ENCODE assay signal across 13 cellular contexts in the genomic region with DNA sequence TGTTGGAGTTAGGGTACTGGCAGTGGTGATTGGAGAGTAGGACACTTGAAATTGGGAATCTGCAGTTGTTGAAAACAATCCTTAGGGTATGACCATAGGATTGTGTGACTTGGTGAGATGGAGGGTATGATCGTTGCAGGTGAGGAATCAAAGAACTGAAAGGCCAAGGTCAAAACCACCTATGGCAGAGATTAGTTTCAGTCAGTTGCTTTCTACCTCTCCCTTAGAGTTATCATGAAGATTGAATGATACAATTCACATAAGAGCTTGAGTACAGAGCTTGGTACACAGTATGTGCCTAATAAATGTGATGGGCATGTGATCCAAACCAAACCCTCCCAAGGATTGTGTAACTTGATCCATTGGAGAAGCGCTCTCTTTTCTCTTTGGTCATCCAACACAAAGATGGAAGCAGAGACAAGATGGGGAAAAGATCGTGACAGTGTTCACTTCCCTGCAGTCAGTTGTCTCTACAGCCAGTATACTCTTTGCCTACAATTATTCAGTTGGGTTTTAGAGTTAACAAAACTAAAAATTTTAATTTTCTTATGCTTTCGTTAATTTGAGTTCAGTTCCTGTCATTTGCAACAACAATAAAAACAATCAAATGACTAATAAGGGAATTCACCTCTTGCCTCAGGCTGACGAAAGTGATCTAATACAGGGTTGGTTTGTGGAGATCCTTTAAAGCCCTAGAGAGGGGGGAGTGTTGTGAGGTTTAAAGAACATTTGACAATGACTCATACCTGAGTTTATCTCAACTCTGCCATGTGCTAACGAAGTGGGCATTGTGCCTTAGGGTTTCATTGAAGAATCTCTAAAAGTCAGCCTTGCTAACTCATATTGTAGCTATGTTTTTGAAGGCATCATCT. TPM values are rescaled to one million over a fixed set of nuclear protein-coding genes. Genes with fewer than 3 reads are reported as not detected.
DNase-seq lines count a peak whose midpoint lies in the region; ATAC-seq and TF ChIP-seq lines count a peak whose summit lies in the region.
"Had no signal": no experiment of that assay in that cellular context is flagged by ENCODE, and none has a peak within 500 bp of the region (broad histone marks: within the 10 kb centered on the region; RNA-seq: fewer than 3 reads in every experiment).

No MANE protein-coding gene starts in this region.

- ATAC-seq in activated CD4-positive, alpha-beta T cell treated with anti-CD3 and anti-CD28 coated beads for 36 hours: peak; percentile 98
- ATAC-seq in GM18909 (IDR thresholded peaks at IDR 0.05; ENCODE audit: poor library complexity, unreplicated experiment): no peak
- ATAC-seq: SK-N-SH treated with all-trans-retinoic acid at 6 μM for 48 hours had no signal

- H3K4me2 ChIP-seq in smooth muscle cell: no peak overlapping the region

- no peaks in the 10 kb centered on the region for H3K36me3 Mint-ChIP-seq in activated CD4-positive, alpha-beta T cell treated with anti-CD3 and anti-CD28 coated beads for 36 hours (ENCODE audit: low read depth)
- H3K36me3 Mint-ChIP-seq: type B pancreatic cell had no signal

- no peaks in the 10 kb centered on the region for H3F3A ChIP-seq in smooth muscle cell (ENCODE audit: low read depth)

- POLR2A ChIA-PET in activated CD4-positive, alpha-beta T cell treated with anti-CD3 and anti-CD28 coated beads for 36 hours (lab: Charles Lee): no interaction called here

- peaks cover 3% of the 10 kb centered on the region for H3K9me3 Mint-ChIP-seq in activated CD4-positive, alpha-beta T cell treated with anti-CD3 and anti-CD28 coated beads for 36 hours (ENCODE audit: low read depth)

- H3K27ac Mint-ChIP-seq in activated CD4-positive, alpha-beta T cell treated with anti-CD3 and anti-CD28 coated beads for 36 hours: no peak overlapping the region
- H3K27ac Mint-ChIP-seq: type B pancreatic cell had no signal

- no peaks in the 10 kb centered on the region for H4K20me1 ChIP-seq in smooth muscle cell (ENCODE audit: low read depth)

- no peaks in the 10 kb centered on the region for H3K9me3 ChIP-seq in smooth muscle cell (replicated peaks; ENCODE audit: low read depth)

- no peak overlapping the region for H3K9ac ChIP-seq in smooth muscle cell (ENCODE audit: low read depth)

- no peaks in the 10 kb centered on the region for H3K27me3 ChIP-seq in smooth muscle cell (ENCODE audit: low read depth)

- H2AFZ ChIP-seq in smooth muscle cell (ENCODE audit: low read depth): no peak overlapping the region

- peak overlapping the region; percentile 44 for H3K27ac ChIP-seq in smooth muscle cell (ENCODE audit: low read depth)

- TF ChIP-seq CTCF in choroid plexus epithelial cell (conservative IDR thresholded peaks at IDR 0.05; ENCODE audit: low read depth, low read length): no peak
- TF ChIP-seq CTCF in smooth muscle cell (IDR thresholded peaks at IDR 0.05; ENCODE audit: borderline replicate concordance, insufficient read depth, poor library complexity, severe bottlenecking): no peak

- H3K27me3 Mint-ChIP-seq in activated CD4-positive, alpha-beta T cell treated with anti-CD3 and anti-CD28 coated beads for 36 hours: no peaks in the 10 kb centered on the region

- no peaks in the 10 kb centered on the region for H3K79me2 ChIP-seq in smooth muscle cell (ENCODE audit: low read depth)

- no peak overlapping the region for H3K4me3 Mint-ChIP-seq in activated CD4-positive, alpha-beta T cell treated with anti-CD3 and anti-CD28 coated beads for 36 hours
- H3K4me3 Mint-ChIP-seq: neural crest cell, type B pancreatic cell had no signal

- DNase-seq in activated CD4-positive, alpha-beta T cell treated with anti-CD3 and anti-CD28 coated beads for 36 hours: no peak
- DNase-seq in activated CD4-positive, alpha-beta T cell treated with anti-CD3 and anti-CD28 coated beads, Interleukin-2, amount 50 U/mL, for 4 hours: no peak
- DNase-seq in NCI-H226 (peak; percentile 76), choroid plexus epithelial cell (ENCODE audit: low read depth) (peak; percentile 54), smooth muscle cell (lab: John Stamatoyannopoulos, UW; ENCODE audit: unreplicated experiment) (no peak), COR-L47 (lab: John Stamatoyannopoulos, UW) (no peak), GDM1 (lab: John Stamatoyannopoulos, UW) (no peak)
- DNase-seq: cortex of kidney, NCI-H187 had no signal

- no peaks in the 10 kb centered on the region for H3K36me3 ChIP-seq in smooth muscle cell (ENCODE audit: low read depth)

- no peaks in the 10 kb centered on the region for H3K4me1 ChIP-seq in smooth muscle cell (ENCODE audit: low read depth)

- intact Hi-C loops in activated CD4-positive, alpha-beta T cell treated with anti-CD3 and anti-CD28 coated beads for 36 hours (cut with DNase I, micrococcal nuclease): no loop called here

- H3K4me3 ChIP-seq in choroid plexus epithelial cell (ENCODE audit: low read depth, low read length) (no peak overlapping the region), smooth muscle cell (no peak overlapping the region)

- H3K4me1 Mint-ChIP-seq in activated CD4-positive, alpha-beta T cell treated with anti-CD3 and anti-CD28 coated beads for 36 hours: peaks cover 12% of the 10 kb centered on the region

- 61% methylated on average over 6 of the region's 6 CpGs for WGBS in smooth muscle cell (ENCODE audit: low lambda C conversion rate)

- CTCF ChIA-PET in activated CD4-positive, alpha-beta T cell treated with anti-CD3 and anti-CD28 coated beads for 36 hours (lab: Charles Lee): interaction anchor here (1.0 kb wide), 1 partner anchor 8 kb away, joined by 3 read pairs; no protein-coding TSS in a partner anchor

RNA-seq across cellular contexts. Expression of gene SMAD2, which starts 14.7 kb away (rescaled TPM):
- 100 to 1,000 TPM; 169 to 178 TPM for total RNA-seq in activated CD4-positive, alpha-beta T cell treated with anti-CD3 and anti-CD28 coated beads for 36 hours
- 120 and 125 TPM in 2 replicates for total RNA-seq in smooth muscle cell
- 59.7 and 63.8 TPM in 2 replicates for polyA plus RNA-seq in smooth muscle cell

Comparison
In these comparisons a context has a peak if more than half of its experiments do, and no peak if none do; other contexts are left out.
1. DNase-seq: peak in NCI-H226 (single experiment) and choroid plexus epithelial cell (single experiment); none in activated CD4-positive, alpha-beta T cell treated with anti-CD3 and anti-CD28 coated beads for 36 hours (single experiment), activated CD4-positive, alpha-beta T cell treated with anti-CD3 and anti-CD28 coated beads, Interleukin-2, amount 50 U/mL, for 4 hours (0 of 2), smooth muscle cell (single experiment), COR-L47 (single experiment) and GDM1 (single experiment).